16 cellular contexts compared by ENCODE assay signal in the genomic region with DNA sequence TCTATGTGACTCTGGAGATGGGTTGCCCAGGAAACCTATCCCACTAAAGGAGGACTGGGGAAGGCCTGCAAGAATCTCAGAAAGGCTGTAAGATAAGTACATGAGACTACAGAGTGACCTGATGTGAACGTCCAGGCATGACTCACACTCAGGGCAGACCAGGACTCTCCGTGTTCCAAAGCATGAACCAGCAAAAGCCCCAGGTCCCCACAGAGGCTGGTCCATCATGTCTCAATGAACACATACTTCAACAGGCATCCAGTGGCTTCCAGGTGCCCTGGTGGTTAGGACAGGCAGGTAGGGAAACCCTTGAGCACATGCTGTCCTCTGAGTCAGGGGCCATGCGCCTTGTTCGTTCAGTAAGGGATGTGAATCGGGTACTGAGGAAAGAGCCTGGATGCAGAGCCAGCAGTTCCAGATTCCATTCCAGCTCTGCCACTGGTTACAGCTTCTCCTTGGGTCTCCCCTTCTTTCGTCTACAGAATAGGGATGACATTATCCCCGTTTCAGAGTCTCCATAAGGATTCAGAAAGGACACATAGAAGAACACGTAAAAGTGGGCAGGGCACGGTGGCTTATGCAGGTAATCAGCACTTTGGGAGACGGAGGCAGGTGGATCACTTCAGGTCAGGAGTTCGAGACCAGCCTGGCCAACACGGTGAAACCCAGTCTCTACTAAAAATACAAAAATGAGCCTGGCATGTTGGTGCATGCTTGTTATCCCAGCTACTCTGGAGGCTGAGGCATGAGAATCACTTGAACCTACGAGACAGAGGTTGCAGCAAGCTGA.
"Had no signal": no experiment of that assay in that cellular context is flagged by ENCODE, and none has a peak within 500 bp of the region (broad histone marks: within the 10 kb centered on the region; RNA-seq: fewer than 3 reads in every experiment).

No MANE protein-coding gene starts in this region.

- DNase-seq: activated CD4-positive, alpha-beta T cell treated with anti-CD3 and anti-CD28 coated beads for 36 hours; activated CD8-positive, alpha-beta memory T cell treated with anti-CD3 and anti-CD28 coated beads, Interleukin-2, amount 50 U/mL, for 4 hours; activated CD8-positive, alpha-beta T cell treated with anti-CD3 and anti-CD28 coated beads for 36 hours; activated naive CD4-positive, alpha-beta T cell; activated T-cell treated with anti-CD3 and anti-CD28 coated beads, Interleukin-2, amount 50 U/mL, for 72 hours; central memory CD4-positive, alpha-beta T cell; effector memory CD4-positive, alpha-beta T cell; nephron progenitor cell; ovary; stimulated activated CD4-positive, alpha-beta T cell treated with anti-CD3 and anti-CD28 coated beads, Interleukin-15, amount 100 ng/mL, for 24 hours; stimulated activated CD4-positive, alpha-beta T cell treated with anti-CD3 and anti-CD28 coated beads, Interleukin-4, amount 100 ng/mL, for 24 hours; stimulated activated naive CD8-positive, alpha-beta T cell treated with anti-CD3 and anti-CD28 coated beads, Interleukin-15, amount 100 ng/mL, for 72 hours; T-helper 9 cell; testis; WERI-Rb-1 had no signal

- H3K36me3 ChIP-seq: ascending aorta, ovary, WERI-Rb-1 had no signal

- H3K4me3 ChIP-seq: ascending aorta, ovary, testis had no signal

- H3K27me3 ChIP-seq: ascending aorta, ovary, testis had no signal

- ATAC-seq: activated CD4-positive, alpha-beta T cell treated with anti-CD3 and anti-CD28 coated beads for 36 hours; activated CD8-positive, alpha-beta T cell treated with anti-CD3 and anti-CD28 coated beads for 36 hours; activated T-cell treated with anti-CD3 and anti-CD28 coated beads, Interleukin-2, amount 50 U/mL, for 72 hours; stimulated activated naive CD8-positive, alpha-beta T cell treated with anti-CD3 and anti-CD28 coated beads, Interleukin-15, amount 100 ng/mL, for 72 hours had no signal

- H3K9me3 ChIP-seq: ascending aorta, ovary, testis had no signal

- H3K27ac ChIP-seq: ascending aorta, ovary, testis, WERI-Rb-1 had no signal
